In genomic region chr13:28493740-28494536, GRCh38 we compare ENCODE assay signal across 8 cellular contexts. TPM values are rescaled to one million over a fixed set of nuclear protein-coding genes. Genes with fewer than 3 reads are reported as not detected.
DNase-seq lines count a peak whose midpoint lies in the region; ATAC-seq and TF ChIP-seq lines count a peak whose summit lies in the region.

No MANE protein-coding gene starts in this region.

- TF ChIP-seq CTCF in kidney epithelial cell (IDR thresholded peaks at IDR 0.05; ENCODE audit: insufficient read depth, low read length, poor library complexity, severe bottlenecking) (no peak), thoracic aorta (IDR thresholded peaks at IDR 0.05) (no peak), PC-9 (conservative IDR thresholded peaks at IDR 0.05) (no peak)

- H3K4me2 ChIP-seq in PC-9: no peak overlapping the region

- H3K27ac Mint-ChIP-seq in activated CD4-positive, alpha-beta T cell treated with anti-CD3 and anti-CD28 coated beads, Interleukin-2, amount 10 ng/mL, durations not matched to agents 24 days and 14 days: peak overlapping the region; percentile 72
- no peak overlapping the region for H3K27ac Mint-ChIP-seq in activated T-helper 17 cell treated with anti-CD3 and anti-CD28 coated beads, Interleukin-2, amount 50 U/mL, for 72 hours

- H3K27ac ChIP-seq in thoracic aorta (no peak overlapping the region), PC-9 (no peak overlapping the region)

- no peaks in the 10 kb centered on the region for H3K9me3 Mint-ChIP-seq in activated CD4-positive, alpha-beta T cell treated with anti-CD3 and anti-CD28 coated beads, Interleukin-2, amount 10 ng/mL, durations not matched to agents 24 days and 14 days
- no peaks in the 10 kb centered on the region for H3K9me3 Mint-ChIP-seq in activated T-helper 17 cell treated with anti-CD3 and anti-CD28 coated beads, Interleukin-2, amount 50 U/mL, for 72 hours

- POLR2A ChIA-PET in PC-9 (lab: Charles Lee; ENCODE audit: unreplicated experiment): no interaction called here

- H3K79me2 ChIP-seq in PC-9 (ENCODE audit: low read depth): no peaks in the 10 kb centered on the region

- H3K9me3 ChIP-seq in thoracic aorta: no peaks in the 10 kb centered on the region
- no peaks in the 10 kb centered on the region for H3K9me3 ChIP-seq in PC-9 (ENCODE audit: insufficient read depth, low read depth)

- H3F3A ChIP-seq in PC-9 (ENCODE audit: insufficient read depth, low read depth): no peaks in the 10 kb centered on the region

- H3K36me3 ChIP-seq in kidney epithelial cell (ENCODE audit: control insufficient read depth, insufficient read depth, low read length): no peaks in the 10 kb centered on the region
- no peaks in the 10 kb centered on the region for H3K36me3 ChIP-seq in thoracic aorta
- H3K36me3 ChIP-seq in PC-9 (ENCODE audit: low read depth): no peaks in the 10 kb centered on the region

- H3K4me3 ChIP-seq in kidney epithelial cell (ENCODE audit: low read depth, low read length) (peak overlapping the region; percentile 22), thoracic aorta (peak overlapping the region; percentile 65), PC-9 (no peak overlapping the region)

- H3K4me1 ChIP-seq in thoracic aorta (ENCODE audit: control insufficient read depth in 1 of 2, low read depth in 2 of 2): peaks cover 9 to 28% of the 10 kb centered on the region in 2 donors
- no peaks in the 10 kb centered on the region for H3K4me1 ChIP-seq in PC-9 (replicated peaks; ENCODE audit: insufficient read depth)

- intact Hi-C loops in activated CD4-positive, alpha-beta T cell treated with anti-CD3 and anti-CD28 coated beads, Interleukin-2, amount 10 ng/mL, durations not matched to agents 24 days and 14 days (cut with micrococcal nuclease): loop anchor here (2.0 to 5.0 kb wide), 4 partner anchors 17 to 355 kb away; partner anchors contain the start of genes PAN3 and POMP
- intact Hi-C loops in PC-9 (cut with micrococcal nuclease; ENCODE audit: unreplicated experiment): no loop called here

- CTCF ChIA-PET in PC-9 (lab: Charles Lee): no interaction called here

- H3K4me1 Mint-ChIP-seq in activated CD4-positive, alpha-beta T cell treated with anti-CD3 and anti-CD28 coated beads, Interleukin-2, amount 10 ng/mL, durations not matched to agents 24 days and 14 days: peaks cover 26% of the 10 kb centered on the region
- H3K4me1 Mint-ChIP-seq in activated T-helper 17 cell treated with anti-CD3 and anti-CD28 coated beads, Interleukin-2, amount 50 U/mL, for 72 hours: peaks cover 5% of the 10 kb centered on the region

- no peaks in the 10 kb centered on the region for H4K20me1 ChIP-seq in PC-9 (ENCODE audit: insufficient read depth)

- peak overlapping the region; percentile 85 for H3K4me3 Mint-ChIP-seq in activated CD4-positive, alpha-beta T cell treated with anti-CD3 and anti-CD28 coated beads, Interleukin-2, amount 10 ng/mL, durations not matched to agents 24 days and 14 days
- peak overlapping the region; percentile 63 for H3K4me3 Mint-ChIP-seq in activated T-helper 17 cell treated with anti-CD3 and anti-CD28 coated beads, Interleukin-2, amount 50 U/mL, for 72 hours

- peaks cover 40% of the 10 kb centered on the region for H3K27me3 Mint-ChIP-seq in activated CD4-positive, alpha-beta T cell treated with anti-CD3 and anti-CD28 coated beads, Interleukin-2, amount 10 ng/mL, durations not matched to agents 24 days and 14 days
- H3K27me3 Mint-ChIP-seq in activated T-helper 17 cell treated with anti-CD3 and anti-CD28 coated beads, Interleukin-2, amount 50 U/mL, for 72 hours: peaks cover 56% of the 10 kb centered on the region

- H2AFZ ChIP-seq in PC-9: no peak overlapping the region

- BruUV-seq in PC-9 (replicated peaks; lab: Mats Ljungman, UMichigan): no TSS peak

- peak; percentile 28 for ATAC-seq in activated T-helper 17 cell treated with anti-CD3 and anti-CD28 coated beads, Interleukin-2, amount 50 U/mL, for 72 hours (replicated peaks)
- no peak for ATAC-seq in thoracic aorta (ENCODE audit: insufficient number of reproducible peaks, low FRiP score, low read depth)

- H3K36me3 Mint-ChIP-seq in activated CD4-positive, alpha-beta T cell treated with anti-CD3 and anti-CD28 coated beads, Interleukin-2, amount 10 ng/mL, durations not matched to agents 24 days and 14 days (ENCODE audit: low read depth): peaks cover 10% of the 10 kb centered on the region
- peaks cover 13% of the 10 kb centered on the region for H3K36me3 Mint-ChIP-seq in activated T-helper 17 cell treated with anti-CD3 and anti-CD28 coated beads, Interleukin-2, amount 50 U/mL, for 72 hours (ENCODE audit: low read depth)

- peaks cover 65% of the 10 kb centered on the region for H3K27me3 ChIP-seq in kidney epithelial cell (ENCODE audit: control insufficient read depth, insufficient read depth, low read length)
- peaks cover 13% of the 10 kb centered on the region for H3K27me3 ChIP-seq in thoracic aorta (replicated peaks; ENCODE audit: insufficient read depth)
- peaks cover 70% of the 10 kb centered on the region for H3K27me3 ChIP-seq in PC-9 (ENCODE audit: insufficient read depth, low read depth)

- no peaks in the 10 kb centered on the region for H3K9me2 ChIP-seq in PC-9 (ENCODE audit: insufficient read depth)

- peak; percentile 70 for DNase-seq in activated CD4-positive, alpha-beta T cell treated with anti-CD3 and anti-CD28 coated beads, Interleukin-2, amount 10 ng/mL, durations not matched to agents 24 days and 14 days
- no peak for DNase-seq in activated CD4-positive, alpha-beta T cell treated with anti-CD3 and anti-CD28 coated beads, Interleukin-2, amount 50 U/mL, for 4 hours
- no peak for DNase-seq in kidney epithelial cell (ENCODE audit: low read depth)
- no peak for DNase-seq in thoracic aorta (ENCODE audit: low spot score)
- DNase-seq in PC-9: no peak
- DNase-seq in putamen (ENCODE audit: low spot score): no peak
- DNase-seq in SHP77 (lab: John Stamatoyannopoulos, UW): no peak

RNA-seq across cellular contexts. Expression of gene FLT1, which starts 1.0 kb away (rescaled TPM):
- 46.3 and 46.7 TPM in 2 replicates for total RNA-seq in activated CD4-positive, alpha-beta T cell treated with anti-CD3 and anti-CD28 coated beads, Interleukin-2, amount 10 ng/mL, durations not matched to agents 24 days and 14 days
- total RNA-seq in activated T-helper 17 cell treated with anti-CD3 and anti-CD28 coated beads, Interleukin-2, amount 50 U/mL, for 72 hours: 10 to 100 TPM in 1 of 2 donors, 1 to 10 TPM in 1; 3.0 to 12.7 TPM
- 0.75 and 0.96 TPM in 2 replicates for total RNA-seq in kidney epithelial cell
- 10 to 100 TPM; 12.3 to 44.6 TPM for total RNA-seq in thoracic aorta
- total RNA-seq in PC-9 (2021): not detected in 2 replicates
